ENCODE assay signal across 1 cellular context in genomic region chr7:158685727-158686126, GRCh38.
TF ChIP-seq lines count a peak whose summit lies in the region.

No MANE protein-coding gene starts in this region.

TF ChIP-seq in IMR-90, 13 proteins besides CTCF, POLR2A, EP300 and RAD21 (continued from another document):
- TF ChIP-seq USF2 (IDR thresholded peaks at IDR 0.05; ENCODE audit: low read depth, low read length), result no peak
- no peak for TF ChIP-seq MAFK (IDR thresholded peaks at IDR 0.05; ENCODE audit: low read depth, low read length)
- no peak for TF ChIP-seq ELK1 (IDR thresholded peaks at IDR 0.05; ENCODE audit: borderline replicate concordance, low read depth, low read length)
- TF ChIP-seq FOS (IDR thresholded peaks at IDR 0.05; ENCODE audit: low read depth, low read length), result no peak
- TF ChIP-seq MXI1 (IDR thresholded peaks at IDR 0.05; ENCODE audit: borderline replicate concordance, low read depth, low read length), result no peak
- no peak for TF ChIP-seq CEBPB (IDR thresholded peaks at IDR 0.05; ENCODE audit: low read depth, low read length)
TF ChIP-seq in IMR-90: peak in this region for 0.
